20 cellular contexts compared by ENCODE assay signal in genomic region chr18:54743596-54743995, GRCh38.
DNase-seq lines count a peak whose midpoint lies in the region; ATAC-seq and TF ChIP-seq lines count a peak whose summit lies in the region.
"Had no signal": no experiment of that assay in that cellular context is flagged by ENCODE, and none has a peak within 500 bp of the region (broad histone marks: within the 10 kb centered on the region; RNA-seq: fewer than 3 reads in every experiment).

No MANE protein-coding gene starts in this region.

- H3K36me3 ChIP-seq in ACC112 (ENCODE audit: insufficient read depth, low read length) (no peaks in the 10 kb centered on the region), GM23248 (ENCODE audit: low read depth) (no peaks in the 10 kb centered on the region)

- no peak overlapping the region for H3K4me3 Mint-ChIP-seq in nephron
- H3K4me3 Mint-ChIP-seq: CD8-positive, alpha-beta memory T cell had no signal

- DNase-seq in GM23248 (no peak), NCI-H510A treated with DMSO at 0.1 percent for 48 hours (lab: John Stamatoyannopoulos, UW) (peak; percentile 51), NCI-H82 (lab: John Stamatoyannopoulos, UW) (no peak), NCI-H345 (lab: John Stamatoyannopoulos, UW) (no peak)
- DNase-seq: ACHN; C1 segment of cervical spinal cord; CD8-positive, alpha-beta memory T cell; DND-41; KBM-7; NCI-H1105 treated with DMSO at 0.1 percent for 48 hours; NCI-H1930; NCI-H2171; NCI-H446 treated with DMSO at 0.1 percent for 48 hours; NCI-H748 treated with DMSO at 0.1 percent for 48 hours; SHP77 had no signal

- H3K4me2 ChIP-seq in GM23248 (ENCODE audit: unreplicated experiment), result peak overlapping the region; percentile 29

- no peaks in the 10 kb centered on the region for H4K20me1 ChIP-seq in GM23248 (ENCODE audit: insufficient read depth)

- H3K79me2 ChIP-seq in ACC112 (ENCODE audit: control insufficient read depth, insufficient read depth, low read length, unreplicated experiment) (no peaks in the 10 kb centered on the region), GM23248 (ENCODE audit: insufficient read depth) (no peaks in the 10 kb centered on the region)

- H3K9me3 ChIP-seq in GM23248 (ENCODE audit: low read depth), result no peaks in the 10 kb centered on the region

- H3K27me3 ChIP-seq in ACC112 (ENCODE audit: insufficient read depth, low read length) (no peaks in the 10 kb centered on the region), GM23248 (replicated peaks; ENCODE audit: insufficient read depth) (no peaks in the 10 kb centered on the region)

- no peak for TF ChIP-seq CTCF in nephron (IDR thresholded peaks at IDR 0.05; ENCODE audit: unreplicated experiment in 3 of 3)

- H2AFZ ChIP-seq in ACC112 (ENCODE audit: low read length, unreplicated experiment) (peak overlapping the region; percentile 44), GM23248 (no peak overlapping the region)

- H3K27ac ChIP-seq in ACC112 (ENCODE audit: low read depth, low read length) (peak overlapping the region; percentile 83), GM23248 (no peak overlapping the region)
- H3K27ac ChIP-seq: SK-N-MC had no signal

- no peaks in the 10 kb centered on the region for H3K36me3 Mint-ChIP-seq in nephron (ENCODE audit: low read depth)
- H3K36me3 Mint-ChIP-seq: CD8-positive, alpha-beta memory T cell had no signal

- H3K4me1 Mint-ChIP-seq in nephron, result peaks cover 33% of the 10 kb centered on the region
- H3K4me1 Mint-ChIP-seq: CD8-positive, alpha-beta memory T cell had no signal

- no peak overlapping the region for H3K4me3 ChIP-seq in ACC112 (ENCODE audit: low read depth, low read length)
- no peak overlapping the region for H3K4me3 ChIP-seq in GM23248
- H3K4me3 ChIP-seq: SK-N-MC had no signal

- H3F3A ChIP-seq in GM23248 (ENCODE audit: insufficient read depth), result peaks cover 40% of the 10 kb centered on the region

- H3K9ac ChIP-seq in GM23248, result no peak overlapping the region

- no peaks in the 10 kb centered on the region for H3K27me3 Mint-ChIP-seq in nephron (ENCODE audit: low read depth)

- peaks cover 50% of the 10 kb centered on the region for H3K4me1 ChIP-seq in ACC112 (ENCODE audit: control insufficient read depth, insufficient read depth, low read length, unreplicated experiment)
- H3K4me1 ChIP-seq in GM23248 (ENCODE audit: insufficient read depth), result peaks cover 32% of the 10 kb centered on the region

- ATAC-seq in GM18873 (IDR thresholded peaks at IDR 0.05; ENCODE audit: low FRiP score, unreplicated experiment) (no peak), GM19023 (IDR thresholded peaks at IDR 0.05; ENCODE audit: unreplicated experiment) (no peak)

- peak overlapping the region in 2 of 3 experiments; percentile 5 to 12 for H3K27ac Mint-ChIP-seq in nephron
- H3K27ac Mint-ChIP-seq: CD8-positive, alpha-beta memory T cell had no signal

- H3K9me2 ChIP-seq in GM23248 (ENCODE audit: insufficient read depth), result no peaks in the 10 kb centered on the region

- H3K9me3 Mint-ChIP-seq in nephron, result no peaks in the 10 kb centered on the region
- H3K9me3 Mint-ChIP-seq: CD8-positive, alpha-beta memory T cell had no signal

- WGBS in GM23248 (ENCODE audit: low coverage in 1 of 2, low lambda C conversion rate in 2 of 2, missing lambda C conversion rate in 2 of 2), 2 experiments, result 95 to 100% methylated on average over 4 of the region's 4 CpGs

- in situ Hi-C loops in GM23248 (cut with MboI), result no loop called here
